1 cellular context compared by ENCODE assay signal in the genomic region with DNA sequence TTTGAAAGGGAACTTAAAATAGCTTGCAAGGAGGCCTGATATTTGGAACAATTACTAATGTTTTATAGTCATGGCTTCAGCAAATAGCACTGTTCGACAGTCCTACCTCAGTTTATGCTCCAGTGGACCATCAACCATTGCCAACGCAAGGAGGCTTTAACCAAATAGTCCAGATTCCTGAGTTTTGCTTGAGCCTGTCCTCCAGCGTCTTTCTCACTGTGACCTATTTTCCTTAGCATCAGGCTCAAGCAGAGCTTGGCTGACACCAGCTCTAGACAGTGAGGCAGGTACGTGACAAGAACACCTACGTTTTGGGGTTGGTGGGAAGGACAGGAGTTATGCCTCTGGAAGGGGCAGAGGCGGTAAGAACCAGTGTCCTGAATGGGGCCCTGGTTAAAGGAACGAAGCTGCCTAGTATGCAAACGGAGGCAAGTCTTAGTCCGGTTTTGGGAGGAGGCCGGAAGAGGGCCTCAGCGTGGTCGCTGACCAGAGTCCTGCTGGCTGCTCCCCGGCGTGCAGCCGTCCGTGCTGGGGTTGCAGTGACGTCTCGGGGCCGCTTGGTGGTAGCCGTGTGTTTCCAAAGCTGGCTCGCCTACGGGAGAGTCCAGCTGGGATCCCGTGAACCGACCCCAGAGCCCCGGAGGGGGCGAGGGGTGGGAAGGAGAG.
A peak's percentile ranks its signal among the peaks of the same experiment; 100 is the strongest.
TF ChIP-seq lines count a peak whose summit lies in the region.

No MANE protein-coding gene starts in this region.

TF ChIP-seq in HepG2, 621 proteins besides CTCF, POLR2A, EP300 and RAD21 (continued from another document):
- TF ChIP-seq RCOR2 (CRISPR knock-in tag; IDR thresholded peaks at IDR 0.05) (no peak), MEIS2 (CRISPR knock-in tag; IDR thresholded peaks at IDR 0.05) (no peak), XBP1 (CRISPR knock-in tag; IDR thresholded peaks at IDR 0.05) (no peak), CREB1 (IDR thresholded peaks at IDR 0.05) (peak; percentile 39), CREB1 (CRISPR knock-in tag; IDR thresholded peaks at IDR 0.05) (no peak), ZNF83 (CRISPR knock-in tag; IDR thresholded peaks at IDR 0.05; ENCODE audit: borderline replicate concordance) (no peak), SIX4 (CRISPR knock-in tag; IDR thresholded peaks at IDR 0.05) (no peak), GTF2F1 (IDR thresholded peaks at IDR 0.05; ENCODE audit: low read length) (no peak), NRL (CRISPR knock-in tag; IDR thresholded peaks at IDR 0.05; ENCODE audit: borderline replicate concordance) (peak; percentile 38; the same call in 1 of the 2 replicates), SYNCRIP (IDR thresholded peaks at IDR 0.05; ENCODE audit: insufficient read depth, low read depth, low read length) (no peak), MED1 (CRISPR knock-in tag; IDR thresholded peaks at IDR 0.05) (peak; percentile 39; the same call in 1 of the 2 replicates), ZBTB7B (CRISPR knock-in tag; IDR thresholded peaks at IDR 0.05) (no peak), LCORL (IDR thresholded peaks at IDR 0.05) (no peak), LCORL (CRISPR knock-in tag; IDR thresholded peaks at IDR 0.05) (peak; percentile 82), SIX1 (CRISPR knock-in tag; IDR thresholded peaks at IDR 0.05; ENCODE audit: borderline replicate concordance) (no peak), ZNF724P (CRISPR knock-in tag; IDR thresholded peaks at IDR 0.05; ENCODE audit: borderline replicate concordance) (0 out of 2 replicates have a peak, but pooled peaks have one; percentile 37), STAG1 (CRISPR knock-in tag; IDR thresholded peaks at IDR 0.05) (peak; percentile 91), ZSCAN9 (CRISPR knock-in tag; IDR thresholded peaks at IDR 0.05; ENCODE audit: borderline replicate concordance) (no peak), CCDC6 (CRISPR knock-in tag; IDR thresholded peaks at IDR 0.05) (no peak), ZNF253 (CRISPR knock-in tag; IDR thresholded peaks at IDR 0.05; ENCODE audit: borderline replicate concordance) (no peak), MATR3 (CRISPR knock-in tag; IDR thresholded peaks at IDR 0.05) (no peak), ZNF256 (CRISPR knock-in tag; conservative IDR thresholded peaks at IDR 0.05) (no peak), ZNF138 (CRISPR knock-in tag; IDR thresholded peaks at IDR 0.05; ENCODE audit: low read depth) (no peak), ZNF644 (CRISPR knock-in tag; IDR thresholded peaks at IDR 0.05; ENCODE audit: low read depth) (no peak), ZNF879 (CRISPR knock-in tag; IDR thresholded peaks at IDR 0.05) (no peak), ZNF331 (CRISPR knock-in tag; IDR thresholded peaks at IDR 0.05) (no peak; the same call in 1 of the 2 replicates), KAT2B (IDR thresholded peaks at IDR 0.05; ENCODE audit: borderline replicate concordance, low read depth, low read length) (no peak), ZNF317 (CRISPR knock-in tag; IDR thresholded peaks at IDR 0.05) (no peak), TMF1 (CRISPR knock-in tag; IDR thresholded peaks at IDR 0.05; ENCODE audit: low read depth) (no peak), ARNT (IDR thresholded peaks at IDR 0.05) (no peak)
- TF ChIP-seq, protein P1, sequence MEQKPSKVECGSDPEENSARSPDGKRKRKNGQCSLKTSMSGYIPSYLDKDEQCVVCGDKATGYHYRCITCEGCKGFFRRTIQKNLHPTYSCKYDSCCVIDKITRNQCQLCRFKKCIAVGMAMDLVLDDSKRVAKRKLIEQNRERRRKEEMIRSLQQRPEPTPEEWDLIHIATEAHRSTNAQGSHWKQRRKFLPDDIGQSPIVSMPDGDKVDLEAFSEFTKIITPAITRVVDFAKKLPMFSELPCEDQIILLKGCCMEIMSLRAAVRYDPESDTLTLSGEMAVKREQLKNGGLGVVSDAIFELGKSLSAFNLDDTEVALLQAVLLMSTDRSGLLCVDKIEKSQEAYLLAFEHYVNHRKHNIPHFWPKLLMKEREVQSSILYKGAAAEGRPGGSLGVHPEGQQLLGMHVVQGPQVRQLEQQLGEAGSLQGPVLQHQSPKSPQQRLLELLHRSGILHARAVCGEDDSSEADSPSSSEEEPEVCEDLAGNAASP (CRISPR knock-in tag; IDR thresholded peaks at IDR 0.05; ENCODE audit: borderline replicate concordance), result no peak
- TF ChIP-seq, protein P2, sequence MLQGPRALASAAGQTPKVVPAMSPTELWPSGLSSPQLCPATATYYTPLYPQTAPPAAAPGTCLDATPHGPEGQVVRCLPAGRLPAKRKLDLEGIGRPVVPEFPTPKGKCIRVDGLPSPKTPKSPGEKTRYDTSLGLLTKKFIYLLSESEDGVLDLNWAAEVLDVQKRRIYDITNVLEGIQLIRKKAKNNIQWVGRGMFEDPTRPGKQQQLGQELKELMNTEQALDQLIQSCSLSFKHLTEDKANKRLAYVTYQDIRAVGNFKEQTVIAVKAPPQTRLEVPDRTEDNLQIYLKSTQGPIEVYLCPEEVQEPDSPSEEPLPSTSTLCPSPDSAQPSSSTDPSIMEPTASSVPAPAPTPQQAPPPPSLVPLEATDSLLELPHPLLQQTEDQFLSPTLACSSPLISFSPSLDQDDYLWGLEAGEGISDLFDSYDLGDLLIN (CRISPR knock-in tag; IDR thresholded peaks at IDR 0.05; ENCODE audit: borderline replicate concordance), result no peak
- TF ChIP-seq, protein P3, sequence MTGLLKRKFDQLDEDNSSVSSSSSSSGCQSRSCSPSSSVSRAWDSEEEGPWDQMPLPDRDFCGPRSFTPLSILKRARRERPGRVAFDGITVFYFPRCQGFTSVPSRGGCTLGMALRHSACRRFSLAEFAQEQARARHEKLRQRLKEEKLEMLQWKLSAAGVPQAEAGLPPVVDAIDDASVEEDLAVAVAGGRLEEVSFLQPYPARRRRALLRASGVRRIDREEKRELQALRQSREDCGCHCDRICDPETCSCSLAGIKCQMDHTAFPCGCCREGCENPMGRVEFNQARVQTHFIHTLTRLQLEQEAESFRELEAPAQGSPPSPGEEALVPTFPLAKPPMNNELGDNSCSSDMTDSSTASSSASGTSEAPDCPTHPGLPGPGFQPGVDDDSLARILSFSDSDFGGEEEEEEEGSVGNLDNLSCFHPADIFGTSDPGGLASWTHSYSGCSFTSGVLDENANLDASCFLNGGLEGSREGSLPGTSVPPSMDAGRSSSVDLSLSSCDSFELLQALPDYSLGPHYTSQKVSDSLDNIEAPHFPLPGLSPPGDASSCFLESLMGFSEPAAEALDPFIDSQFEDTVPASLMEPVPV (CRISPR knock-in tag; IDR thresholded peaks at IDR 0.05), result 0 out of 2 replicates have a peak, but pooled peaks have one; percentile 31
- TF ChIP-seq, protein P4, sequence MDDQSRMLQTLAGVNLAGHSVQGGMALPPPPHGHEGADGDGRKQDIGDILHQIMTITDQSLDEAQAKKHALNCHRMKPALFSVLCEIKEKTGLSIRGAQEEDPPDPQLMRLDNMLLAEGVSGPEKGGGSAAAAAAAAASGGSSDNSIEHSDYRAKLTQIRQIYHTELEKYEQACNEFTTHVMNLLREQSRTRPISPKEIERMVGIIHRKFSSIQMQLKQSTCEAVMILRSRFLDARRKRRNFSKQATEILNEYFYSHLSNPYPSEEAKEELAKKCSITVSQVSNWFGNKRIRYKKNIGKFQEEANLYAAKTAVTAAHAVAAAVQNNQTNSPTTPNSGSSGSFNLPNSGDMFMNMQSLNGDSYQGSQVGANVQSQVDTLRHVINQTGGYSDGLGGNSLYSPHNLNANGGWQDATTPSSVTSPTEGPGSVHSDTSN (CRISPR knock-in tag; IDR thresholded peaks at IDR 0.05; ENCODE audit: borderline replicate concordance), result no peak
- TF ChIP-seq, protein P5, sequence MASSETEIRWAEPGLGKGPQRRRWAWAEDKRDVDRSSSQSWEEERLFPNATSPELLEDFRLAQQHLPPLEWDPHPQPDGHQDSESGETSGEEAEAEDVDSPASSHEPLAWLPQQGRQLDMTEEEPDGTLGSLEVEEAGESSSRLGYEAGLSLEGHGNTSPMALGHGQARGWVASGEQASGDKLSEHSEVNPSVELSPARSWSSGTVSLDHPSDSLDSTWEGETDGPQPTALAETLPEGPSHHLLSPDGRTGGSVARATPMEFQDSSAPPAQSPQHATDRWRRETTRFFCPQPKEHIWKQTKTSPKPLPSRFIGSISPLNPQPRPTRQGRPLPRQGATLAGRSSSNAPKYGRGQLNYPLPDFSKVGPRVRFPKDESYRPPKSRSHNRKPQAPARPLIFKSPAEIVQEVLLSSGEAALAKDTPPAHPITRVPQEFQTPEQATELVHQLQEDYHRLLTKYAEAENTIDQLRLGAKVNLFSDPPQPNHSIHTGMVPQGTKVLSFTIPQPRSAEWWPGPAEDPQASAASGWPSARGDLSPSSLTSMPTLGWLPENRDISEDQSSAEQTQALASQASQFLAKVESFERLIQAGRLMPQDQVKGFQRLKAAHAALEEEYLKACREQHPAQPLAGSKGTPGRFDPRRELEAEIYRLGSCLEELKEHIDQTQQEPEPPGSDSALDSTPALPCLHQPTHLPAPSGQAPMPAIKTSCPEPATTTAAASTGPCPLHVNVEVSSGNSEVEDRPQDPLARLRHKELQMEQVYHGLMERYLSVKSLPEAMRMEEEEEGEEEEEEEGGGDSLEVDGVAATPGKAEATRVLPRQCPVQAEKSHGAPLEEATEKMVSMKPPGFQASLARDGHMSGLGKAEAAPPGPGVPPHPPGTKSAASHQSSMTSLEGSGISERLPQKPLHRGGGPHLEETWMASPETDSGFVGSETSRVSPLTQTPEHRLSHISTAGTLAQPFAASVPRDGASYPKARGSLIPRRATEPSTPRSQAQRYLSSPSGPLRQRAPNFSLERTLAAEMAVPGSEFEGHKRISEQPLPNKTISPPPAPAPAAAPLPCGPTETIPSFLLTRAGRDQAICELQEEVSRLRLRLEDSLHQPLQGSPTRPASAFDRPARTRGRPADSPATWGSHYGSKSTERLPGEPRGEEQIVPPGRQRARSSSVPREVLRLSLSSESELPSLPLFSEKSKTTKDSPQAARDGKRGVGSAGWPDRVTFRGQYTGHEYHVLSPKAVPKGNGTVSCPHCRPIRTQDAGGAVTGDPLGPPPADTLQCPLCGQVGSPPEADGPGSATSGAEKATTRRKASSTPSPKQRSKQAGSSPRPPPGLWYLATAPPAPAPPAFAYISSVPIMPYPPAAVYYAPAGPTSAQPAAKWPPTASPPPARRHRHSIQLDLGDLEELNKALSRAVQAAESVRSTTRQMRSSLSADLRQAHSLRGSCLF (CRISPR knock-in tag; IDR thresholded peaks at IDR 0.05; ENCODE audit: borderline replicate concordance), result no peak
- TF ChIP-seq, protein P6, sequence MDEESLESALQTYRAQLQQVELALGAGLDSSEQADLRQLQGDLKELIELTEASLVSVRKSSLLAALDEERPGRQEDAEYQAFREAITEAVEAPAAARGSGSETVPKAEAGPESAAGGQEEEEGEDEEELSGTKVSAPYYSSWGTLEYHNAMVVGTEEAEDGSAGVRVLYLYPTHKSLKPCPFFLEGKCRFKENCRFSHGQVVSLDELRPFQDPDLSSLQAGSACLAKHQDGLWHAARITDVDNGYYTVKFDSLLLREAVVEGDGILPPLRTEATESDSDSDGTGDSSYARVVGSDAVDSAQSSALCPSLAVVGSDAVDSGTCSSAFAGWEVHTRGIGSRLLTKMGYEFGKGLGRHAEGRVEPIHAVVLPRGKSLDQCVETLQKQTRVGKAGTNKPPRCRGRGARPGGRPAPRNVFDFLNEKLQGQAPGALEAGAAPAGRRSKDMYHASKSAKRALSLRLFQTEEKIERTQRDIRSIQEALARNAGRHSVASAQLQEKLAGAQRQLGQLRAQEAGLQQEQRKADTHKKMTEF (CRISPR knock-in tag; IDR thresholded peaks at IDR 0.05), result 0 out of 2 replicates have a peak, but pooled peaks have one; percentile 29
- TF ChIP-seq, protein P7, sequence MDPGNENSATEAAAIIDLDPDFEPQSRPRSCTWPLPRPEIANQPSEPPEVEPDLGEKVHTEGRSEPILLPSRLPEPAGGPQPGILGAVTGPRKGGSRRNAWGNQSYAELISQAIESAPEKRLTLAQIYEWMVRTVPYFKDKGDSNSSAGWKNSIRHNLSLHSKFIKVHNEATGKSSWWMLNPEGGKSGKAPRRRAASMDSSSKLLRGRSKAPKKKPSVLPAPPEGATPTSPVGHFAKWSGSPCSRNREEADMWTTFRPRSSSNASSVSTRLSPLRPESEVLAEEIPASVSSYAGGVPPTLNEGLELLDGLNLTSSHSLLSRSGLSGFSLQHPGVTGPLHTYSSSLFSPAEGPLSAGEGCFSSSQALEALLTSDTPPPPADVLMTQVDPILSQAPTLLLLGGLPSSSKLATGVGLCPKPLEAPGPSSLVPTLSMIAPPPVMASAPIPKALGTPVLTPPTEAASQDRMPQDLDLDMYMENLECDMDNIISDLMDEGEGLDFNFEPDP (CRISPR knock-in tag; conservative IDR thresholded peaks at IDR 0.05), result no peak
- TF ChIP-seq, protein P8, sequence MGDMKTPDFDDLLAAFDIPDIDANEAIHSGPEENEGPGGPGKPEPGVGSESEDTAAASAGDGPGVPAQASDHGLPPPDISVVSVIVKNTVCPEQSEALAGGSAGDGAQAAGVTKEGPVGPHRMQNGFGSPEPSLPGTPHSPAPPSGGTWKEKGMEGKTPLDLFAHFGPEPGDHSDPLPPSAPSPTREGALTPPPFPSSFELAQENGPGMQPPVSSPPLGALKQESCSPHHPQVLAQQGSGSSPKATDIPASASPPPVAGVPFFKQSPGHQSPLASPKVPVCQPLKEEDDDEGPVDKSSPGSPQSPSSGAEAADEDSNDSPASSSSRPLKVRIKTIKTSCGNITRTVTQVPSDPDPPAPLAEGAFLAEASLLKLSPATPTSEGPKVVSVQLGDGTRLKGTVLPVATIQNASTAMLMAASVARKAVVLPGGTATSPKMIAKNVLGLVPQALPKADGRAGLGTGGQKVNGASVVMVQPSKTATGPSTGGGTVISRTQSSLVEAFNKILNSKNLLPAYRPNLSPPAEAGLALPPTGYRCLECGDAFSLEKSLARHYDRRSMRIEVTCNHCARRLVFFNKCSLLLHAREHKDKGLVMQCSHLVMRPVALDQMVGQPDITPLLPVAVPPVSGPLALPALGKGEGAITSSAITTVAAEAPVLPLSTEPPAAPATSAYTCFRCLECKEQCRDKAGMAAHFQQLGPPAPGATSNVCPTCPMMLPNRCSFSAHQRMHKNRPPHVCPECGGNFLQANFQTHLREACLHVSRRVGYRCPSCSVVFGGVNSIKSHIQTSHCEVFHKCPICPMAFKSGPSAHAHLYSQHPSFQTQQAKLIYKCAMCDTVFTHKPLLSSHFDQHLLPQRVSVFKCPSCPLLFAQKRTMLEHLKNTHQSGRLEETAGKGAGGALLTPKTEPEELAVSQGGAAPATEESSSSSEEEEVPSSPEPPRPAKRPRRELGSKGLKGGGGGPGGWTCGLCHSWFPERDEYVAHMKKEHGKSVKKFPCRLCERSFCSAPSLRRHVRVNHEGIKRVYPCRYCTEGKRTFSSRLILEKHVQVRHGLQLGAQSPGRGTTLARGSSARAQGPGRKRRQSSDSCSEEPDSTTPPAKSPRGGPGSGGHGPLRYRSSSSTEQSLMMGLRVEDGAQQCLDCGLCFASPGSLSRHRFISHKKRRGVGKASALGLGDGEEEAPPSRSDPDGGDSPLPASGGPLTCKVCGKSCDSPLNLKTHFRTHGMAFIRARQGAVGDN (CRISPR knock-in tag; IDR thresholded peaks at IDR 0.05), result peak; percentile 69
